28 cellular contexts compared by ENCODE assay signal in the genomic region with DNA sequence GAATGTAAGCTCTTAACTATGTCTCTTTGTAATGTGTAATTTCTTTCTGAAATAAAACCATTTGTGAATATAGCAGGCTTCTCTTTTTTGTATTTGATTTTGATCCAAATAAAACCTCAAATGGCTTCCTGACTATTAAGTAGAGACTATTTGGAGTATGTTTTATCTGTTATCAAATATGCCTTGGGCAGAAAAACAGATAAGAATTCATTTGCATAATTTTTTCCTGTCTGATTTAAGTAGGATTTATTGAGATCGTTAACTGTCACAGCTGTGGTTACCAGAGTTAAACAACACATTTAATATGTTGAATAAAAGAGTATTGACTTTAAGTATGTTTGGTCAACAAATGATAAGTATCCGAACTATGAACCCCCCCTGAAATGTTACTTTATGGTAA.
"Had no signal": no experiment of that assay in that cellular context is flagged by ENCODE, and none has a peak within 500 bp of the region (broad histone marks: within the 10 kb centered on the region; RNA-seq: fewer than 3 reads in every experiment).

No MANE protein-coding gene starts in this region.

- H3K4me1 Mint-ChIP-seq: endodermal cell, nephron, WTC11 had no signal

- H3K4me1 ChIP-seq: body of pancreas, gastroesophageal sphincter, heart left ventricle, parathyroid adenoma, right lobe of liver, stomach, transverse colon had no signal

- H3K9me3 Mint-ChIP-seq: activated T-cell treated with anti-CD3 and anti-CD28 coated beads, Interleukin-2, amount 50 U/mL, for 4 hours had no signal

- ATAC-seq: body of pancreas, gastroesophageal sphincter, heart left ventricle, left cardiac atrium, right lobe of liver, WTC11 had no signal

- H3K9me3 ChIP-seq: right lobe of liver had no signal

- H3K27ac ChIP-seq: body of pancreas, cardiac muscle cell, epithelial cell of prostate, gastroesophageal sphincter, heart left ventricle, parathyroid adenoma, right lobe of liver, stomach, transverse colon had no signal

- H3K4me3 ChIP-seq: body of pancreas, cardiac muscle cell, gastroesophageal sphincter, heart left ventricle, right lobe of liver, skin epidermis, stomach, transverse colon had no signal

- H3K27ac Mint-ChIP-seq: endodermal cell, nephron, WTC11 had no signal

- DNase-seq: activated CD4-positive, alpha-beta T cell treated with anti-CD3 and anti-CD28 coated beads for 36 hours; activated CD4-positive, alpha-beta T cell treated with anti-CD3 and anti-CD28 coated beads, Interleukin-2, amount 50 U/mL, for 4 hours; activated CD8-positive, alpha-beta memory T cell treated with anti-CD3 and anti-CD28 coated beads for 24 hours; activated CD8-positive, alpha-beta memory T cell treated with anti-CD3 and anti-CD28 coated beads, Interleukin-2, amount 50 U/mL, for 4 hours; activated effector memory CD4-positive, alpha-beta T cell treated with anti-CD3 and anti-CD28 coated beads, Interleukin-2, amount 50 U/mL, for 16 hours; activated naive CD4-positive, alpha-beta T cell treated with anti-CD3 and anti-CD28 coated beads, Interleukin-2, amount 50 U/mL, for 16 hours; activated naive CD8-positive, alpha-beta T cell treated with anti-CD3 and anti-CD28 coated beads, Interleukin-2, amount 50 U/mL, for 24 hours; activated T-cell treated with anti-CD3 and anti-CD28 coated beads, Interleukin-2, amount 50 U/mL, for 4 hours; body of pancreas; cortex of kidney; endodermal cell; heart left ventricle; islet precursor cell; left cardiac atrium; midbrain; nucleus accumbens; right lobe of liver; stimulated activated CD4-positive, alpha-beta T cell treated with anti-CD3 and anti-CD28 coated beads, Interleukin-1b, Interleukin-23, amount 100 ng/mL, for 48 hours; stomach; T-helper 9 cell; transverse colon had no signal

- H3K27me3 ChIP-seq: body of pancreas, cardiac muscle cell, gastroesophageal sphincter, heart left ventricle, right lobe of liver, stomach, transverse colon had no signal

- H3K36me3 ChIP-seq: cardiac muscle cell, gastroesophageal sphincter, right lobe of liver, stomach, transverse colon had no signal

- H3K4me3 Mint-ChIP-seq: activated CD4-positive, alpha-beta T cell treated with anti-CD3 and anti-CD28 coated beads for 36 hours; activated naive CD8-positive, alpha-beta T cell treated with anti-CD3 and anti-CD28 coated beads, Interleukin-2, amount 50 U/mL, for 24 hours; activated T-cell treated with anti-CD3 and anti-CD28 coated beads, Interleukin-2, amount 50 U/mL, for 4 hours; endodermal cell; nephron; WTC11 had no signal
